1 cellular context compared by ENCODE assay signal in genomic region chr10:128125416-128125943, GRCh38.
TF ChIP-seq lines count a peak whose summit lies in the region.

No MANE protein-coding gene starts in this region.

TF ChIP-seq in K562, 482 proteins besides CTCF, POLR2A, EP300 and RAD21 (continued from another document):
- TF ChIP-seq E4F1 (CRISPR knock-in tag; IDR thresholded peaks at IDR 0.05; ENCODE audit: borderline replicate concordance) = no peak
- TF ChIP-seq ARID3A (IDR thresholded peaks at IDR 0.05; ENCODE audit: borderline replicate concordance, low read depth, low read length) = no peak
- no peak for TF ChIP-seq CTCFL (IDR thresholded peaks at IDR 0.05; ENCODE audit: borderline replicate concordance, insufficient read depth, low read depth, low read length, poor library complexity, severe bottlenecking)
- no peak for TF ChIP-seq MAX (CRISPR knock-in tag; IDR thresholded peaks at IDR 0.05)
- TF ChIP-seq SREBF2 (CRISPR knock-in tag; IDR thresholded peaks at IDR 0.05) = no peak
- TF ChIP-seq SMARCC2 (IDR thresholded peaks at IDR 0.05; ENCODE audit: low read depth) = no peak
- no peak for TF ChIP-seq RBM34 (IDR thresholded peaks at IDR 0.05; ENCODE audit: borderline replicate concordance, insufficient read depth, low read length)
- TF ChIP-seq IFI16 (CRISPR knock-in tag; IDR thresholded peaks at IDR 0.05) = no peak
- TF ChIP-seq NRF1 (conservative IDR thresholded peaks at IDR 0.05 in 1 of 2, IDR thresholded peaks at IDR 0.05 in 1 of 2) = peak; percentile 37 to 53; a peak in 1 of 4 replicates
- TF ChIP-seq CLOCK (CRISPR knock-in tag; IDR thresholded peaks at IDR 0.05; ENCODE audit: borderline replicate concordance) = no peak
